In genomic region chr2:29290293-29291052, GRCh38 we compare ENCODE assay signal across 1 cellular context.
TF ChIP-seq lines count a peak whose summit lies in the region.

No MANE protein-coding gene starts in this region.

TF ChIP-seq in H1, 55 proteins besides CTCF, POLR2A, EP300 and RAD21 (continued from another document):
- TF ChIP-seq SRF (IDR thresholded peaks at IDR 0.05; ENCODE audit: low read depth, low read length) (no peak), TBP (IDR thresholded peaks at IDR 0.05; ENCODE audit: low read depth, low read length) (no peak), MAX (IDR thresholded peaks at IDR 0.05) (peak; percentile 76), E2F6 (IDR thresholded peaks at IDR 0.05) (peak; percentile 32), SIRT6 (IDR thresholded peaks at IDR 0.05; ENCODE audit: low read length) (no peak), KDM1A (IDR thresholded peaks at IDR 0.05; ENCODE audit: borderline replicate concordance, low read length) (0 out of 2 replicates have a peak, but pooled peaks have one; percentile 14), ASH2L (IDR thresholded peaks at IDR 0.05; ENCODE audit: low read length) (peak; percentile 37)
TF ChIP-seq in H1: peak in this region for 6.
